In genomic region chrX:101799387-101799786, GRCh38 we compare ENCODE assay signal across 8 cellular contexts.
DNase-seq lines count a peak whose midpoint lies in the region; ATAC-seq lines count a peak whose summit lies in the region.

No MANE protein-coding gene starts in this region.

- no peaks in the 10 kb centered on the region for H3K4me1 ChIP-seq in right cardiac atrium (ENCODE audit: control insufficient read depth, insufficient read depth, low read length)

- peak overlapping the region; percentile 36 for H3K4me3 ChIP-seq in right cardiac atrium (ENCODE audit: low read length)

- WGBS in right cardiac atrium: 4% methylated on average over 3 of the region's 3 CpGs

- DNase-seq in 8988T (peak; percentile 11), NCI-H1930 (lab: John Stamatoyannopoulos, UW) (peak; percentile 66 to 76), T-helper 22 cell (ENCODE audit: low read depth) (peak; percentile 52), anterior cingulate cortex (lab: John Stamatoyannopoulos, UW) (peak in 56 of 58 donors; percentile 2 to 79 (median 55)), right cardiac atrium (peak; percentile 81 to 90 (median 90)), sciatic nerve (ENCODE audit: low spot score) (peak; percentile 86)

- no peaks in the 10 kb centered on the region for H3K9me3 ChIP-seq in right cardiac atrium (ENCODE audit: control insufficient read depth, low read length)

- intact Hi-C loops in right cardiac atrium (cut with DNase I): loop anchor here in 3 of 4 donors (5.0 to 10.0 kb wide), 2 partner anchors 202 to 205 kb away; no protein-coding TSS in a partner anchor
- intact Hi-C loops in sciatic nerve (cut with DNase I): no loop called here

- H3K27me3 ChIP-seq in right cardiac atrium (ENCODE audit: control insufficient read depth, insufficient read depth): no peaks in the 10 kb centered on the region

- no peak overlapping the region for H3K27ac ChIP-seq in right cardiac atrium (ENCODE audit: low read length)

- ATAC-seq in GM18508 (IDR thresholded peaks at IDR 0.05; ENCODE audit: insufficient read depth, unreplicated experiment) (peak; percentile 98), HG02981 (IDR thresholded peaks at IDR 0.05; ENCODE audit: unreplicated experiment) (peak; percentile 100), right cardiac atrium (peak; percentile 99 to 100), sciatic nerve (peak; percentile 95)

Comparison
In these comparisons a context has a peak if more than half of its experiments do, and no peak if none do; other contexts are left out.
1. DNase-seq: peak in every context shown above with its lines; median percentile 90 in right cardiac atrium; 86 in sciatic nerve; 71 in NCI-H1930; 55 in anterior cingulate cortex; 52 in T-helper 22 cell; 11 in 8988T.